In the genomic region with DNA sequence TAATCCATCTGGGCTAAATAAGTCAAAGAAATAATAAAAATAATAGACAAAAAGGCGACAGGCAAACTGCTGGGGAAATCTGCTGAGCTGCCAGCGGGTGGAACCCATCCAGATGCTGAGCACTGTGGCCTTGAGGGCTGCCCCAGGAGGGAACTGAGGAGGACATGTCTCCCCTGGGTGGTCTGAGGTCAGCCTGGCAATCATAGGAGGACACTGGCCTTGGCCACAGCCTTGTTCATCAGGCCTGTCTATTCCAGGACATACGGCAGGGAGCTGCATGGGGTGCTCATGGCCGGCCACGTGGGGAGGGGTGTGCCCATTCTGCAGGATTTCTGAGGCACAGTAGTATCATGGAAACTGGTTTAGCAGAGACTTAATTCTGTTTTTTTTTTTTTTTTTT, we compare ENCODE assay signal across 15 cellular contexts. TPM values are rescaled to one million over a fixed set of nuclear protein-coding genes. Genes with fewer than 3 reads are reported as not detected.
DNase-seq lines count a peak whose midpoint lies in the region; ATAC-seq, FAIRE-seq and TF ChIP-seq lines count a peak whose summit lies in the region.
"Had no signal": no experiment of that assay in that cellular context is flagged by ENCODE, and none has a peak within 500 bp of the region (broad histone marks: within the 10 kb centered on the region; RNA-seq: fewer than 3 reads in every experiment).

No MANE protein-coding gene starts in this region.

- peaks cover 7% of the 10 kb centered on the region for H3K27me3 Mint-ChIP-seq in glutamatergic neuron (ENCODE audit: unreplicated experiment)

- FAIRE-seq in HepG2 (lab: Jason Lieb, UNC), result no peak
- FAIRE-seq: H1 had no signal

- H3K36me3 ChIP-seq in right lobe of liver (peaks cover 0 to 84% (median 21%) of the 10 kb centered on the region in 4 donors), HepG2 (replicated peaks in 1 of 2; ENCODE audit: control insufficient read depth in 1 of 2, insufficient read depth in 2 of 2, low read length in 2 of 2) (peaks cover 25 to 59% of the 10 kb centered on the region in 2 experiments), adrenal gland (replicated peaks in 1 of 2) (no peaks in the 10 kb centered on the region), lower lobe of right lung (no peaks in the 10 kb centered on the region)
- H3K36me3 ChIP-seq: BLaER1 treated with 17β-estradiol and CSF1 and Interleukin-3, amounts not matched to agents 10 nM and 100 nM had no signal

- no peak for TF ChIP-seq RAD21 in HepG2 (CRISPR knock-in tag; IDR thresholded peaks at IDR 0.05)

- TF ChIP-seq EP300 in HepG2 (IDR thresholded peaks at IDR 0.05; ENCODE audit: low read depth in 2 of 2, low read length in 2 of 2) (no peak), HepG2 (CRISPR knock-in tag; IDR thresholded peaks at IDR 0.05; ENCODE audit: borderline replicate concordance) (no peak)

- intact Hi-C loops in right lobe of liver (cut with DNase I), result no loop called here
- intact Hi-C loops in HepG2 (cut with micrococcal nuclease; ENCODE audit: unreplicated experiment), result no loop called here
- intact Hi-C loops in adrenal gland (cut with DNase I), result no loop called here
- intact Hi-C loops in sciatic nerve (cut with DNase I), result no loop called here
- intact Hi-C loops in lower lobe of right lung (cut with DNase I), result no loop called here

- BruUV-seq in HepG2 (replicated peaks; lab: Mats Ljungman, UMichigan), result no TSS peak

- no peak for TF ChIP-seq CTCF in right lobe of liver (IDR thresholded peaks at IDR 0.05)
- no peak for TF ChIP-seq CTCF in HepG2 (CRISPR knock-in tag; IDR thresholded peaks at IDR 0.05)
- TF ChIP-seq CTCF in adrenal gland (IDR thresholded peaks at IDR 0.05), result no peak
- no peak for TF ChIP-seq CTCF in glutamatergic neuron (IDR thresholded peaks at IDR 0.05; ENCODE audit: partially characterized antibody, unreplicated experiment)
- TF ChIP-seq CTCF in lower lobe of right lung (IDR thresholded peaks at IDR 0.05), result no peak

- no peaks in the 10 kb centered on the region for H3K79me2 ChIP-seq in HepG2 (ENCODE audit: insufficient read depth, low read length)

- H3K27ac Mint-ChIP-seq in glutamatergic neuron (ENCODE audit: unreplicated experiment), result no peak overlapping the region
- H3K27ac Mint-ChIP-seq: B cell; CD8-positive, alpha-beta T cell; H9 had no signal

- TF ChIP-seq POLR2A in right lobe of liver (IDR thresholded peaks at IDR 0.05) (no peak), HepG2 (IDR thresholded peaks at IDR 0.05; ENCODE audit: insufficient read depth in 1 of 2, low read depth in 2 of 2, low read length in 2 of 2) (no peak), adrenal gland (IDR thresholded peaks at IDR 0.05) (no peak)

- DNase-seq in right lobe of liver, result peak in 2 of 3 donors; percentile 29 to 32
- DNase-seq in HepG2 (ENCODE audit: low spot score), result no peak
- peak in 4 of 7 donors; percentile 23 to 48 (median 32) for DNase-seq in adrenal gland
- DNase-seq in sciatic nerve (ENCODE audit: low spot score), result peak; percentile 47
- DNase-seq in glutamatergic neuron, result no peak
- DNase-seq in lower lobe of right lung, result no peak
- DNase-seq: Calu3; CD8-positive, alpha-beta T cell; DMS79 treated with DMSO at 0.1 percent for 48 hours; GF-D8; H9 had no signal

- H3K27me3 ChIP-seq in right lobe of liver (no peaks in the 10 kb centered on the region), HepG2 (ENCODE audit: control insufficient read depth in 1 of 2, insufficient read depth in 2 of 2, low read length in 2 of 2) (no peaks in the 10 kb centered on the region), adrenal gland (no peaks in the 10 kb centered on the region), lower lobe of right lung (ENCODE audit: low read depth) (no peaks in the 10 kb centered on the region)
- H3K27me3 ChIP-seq: BLaER1 treated with 17β-estradiol and CSF1 and Interleukin-3, amounts not matched to agents 10 nM and 100 nM had no signal

- in situ Hi-C loops in HepG2 (cut with HindIII; ENCODE audit: extremely low pct_ligation_motif_present, low pct_unique_long_range_greater_than_20kb), result no loop called here

- H4K20me1 ChIP-seq in HepG2 (ENCODE audit: insufficient read depth, low read length), result no peaks in the 10 kb centered on the region
- H4K20me1 ChIP-seq: BLaER1 treated with 17β-estradiol and CSF1 and Interleukin-3, amounts not matched to agents 10 nM and 100 nM had no signal

- H3K4me3 Mint-ChIP-seq in glutamatergic neuron (ENCODE audit: unreplicated experiment), result no peak overlapping the region
- H3K4me3 Mint-ChIP-seq: B cell; CD8-positive, alpha-beta T cell; H9 had no signal

- H3K9me3 ChIP-seq in right lobe of liver (no peaks in the 10 kb centered on the region), HepG2 (ENCODE audit: low read length) (no peaks in the 10 kb centered on the region), adrenal gland (replicated peaks in 1 of 3) (no peaks in the 10 kb centered on the region), lower lobe of right lung (no peaks in the 10 kb centered on the region)
- H3K9me3 ChIP-seq: BLaER1 treated with 17β-estradiol and CSF1 and Interleukin-3, amounts not matched to agents 10 nM and 100 nM had no signal

- POLR2A ChIA-PET in HepG2 (lab: Yijun Ruan, JAX), result no interaction called here

- H3K36me3 Mint-ChIP-seq in glutamatergic neuron (ENCODE audit: unreplicated experiment), result no peaks in the 10 kb centered on the region
- H3K36me3 Mint-ChIP-seq: CD8-positive, alpha-beta T cell had no signal

- H3K4me2 ChIP-seq in HepG2 (ENCODE audit: low read depth, low read length), result no peak overlapping the region

- H3K4me3 ChIP-seq in right lobe of liver (no peak overlapping the region), HepG2 (replicated peaks in 1 of 3; ENCODE audit: insufficient read depth in 1 of 3, low read depth in 2 of 3, low read length in 3 of 3) (no peak overlapping the region), adrenal gland (no peak overlapping the region), lower lobe of right lung (no peak overlapping the region)
- H3K4me3 ChIP-seq: BLaER1 treated with 17β-estradiol and CSF1 and Interleukin-3, amounts not matched to agents 10 nM and 100 nM had no signal

- CTCF ChIA-PET in HepG2 (lab: Yijun Ruan, JAX; ENCODE audit: low intra/inter-chr PET ratio, low total read pairs), result no interaction called here

- peaks cover 5% of the 10 kb centered on the region for H3K4me1 Mint-ChIP-seq in glutamatergic neuron (ENCODE audit: low read depth, unreplicated experiment)

- peaks cover 0 to 11% (median 0%) of the 10 kb centered on the region in 4 donors for H3K4me1 ChIP-seq in right lobe of liver
- H3K4me1 ChIP-seq in HepG2 (ENCODE audit: insufficient read depth, low read length), result no peaks in the 10 kb centered on the region
- no peaks in the 10 kb centered on the region for H3K4me1 ChIP-seq in adrenal gland (replicated peaks in 1 of 2)
- H3K4me1 ChIP-seq in lower lobe of right lung, result no peaks in the 10 kb centered on the region

- no peak overlapping the region for H3K9ac ChIP-seq in HepG2 (ENCODE audit: insufficient read depth, low read depth, low read length)
- H3K9ac ChIP-seq: BLaER1 treated with 17β-estradiol and CSF1 and Interleukin-3, amounts not matched to agents 10 nM and 100 nM had no signal

- H3K27ac ChIP-seq in right lobe of liver (no peak overlapping the region), HepG2 (ENCODE audit: extremely low read length, insufficient read depth, low read length) (no peak overlapping the region), adrenal gland (no peak overlapping the region), lower lobe of right lung (no peak overlapping the region)
- H3K27ac ChIP-seq: BLaER1 treated with 17β-estradiol and CSF1 and Interleukin-3, amounts not matched to agents 10 nM and 100 nM had no signal

- H2AFZ ChIP-seq in HepG2 (ENCODE audit: low read length), result no peak overlapping the region

- ATAC-seq in right lobe of liver (no peak), HepG2 (no peak), sciatic nerve (no peak), lower lobe of right lung (no peak), HG03025 (IDR thresholded peaks at IDR 0.05; ENCODE audit: low FRiP score, unreplicated experiment) (no peak)
- ATAC-seq: CD8-positive, alpha-beta T cell had no signal

- 100% methylated on average over 2 of the region's 5 CpGs for WGBS in right lobe of liver (ENCODE audit: insufficient coverage, low coverage, low lambda C conversion rate, missing lambda C conversion rate)
- WGBS in HepG2 (ENCODE audit: low lambda C conversion rate), result 91% methylated on average over 5 of the region's 5 CpGs
- WGBS in adrenal gland, 4 donors, result 41 to 69% (median 52%) methylated on average over 5 of the region's 5 CpGs

- H3K9me3 Mint-ChIP-seq in glutamatergic neuron (ENCODE audit: unreplicated experiment), result no peaks in the 10 kb centered on the region
- H3K9me3 Mint-ChIP-seq: CD8-positive, alpha-beta T cell; H9 had no signal

RNA-seq across cellular contexts. Expression of gene SNRPA1, which starts 21.5 kb away (rescaled TPM):
- 10 to 100 TPM; 17.7 to 28.6 (median 24.1) TPM for total RNA-seq in right lobe of liver
- total RNA-seq in HepG2 (2016; rRNA removed; fragmentation: Illumina TruSeq; extraction: Trizol), result 41.2 and 72.5 TPM in 2 replicates
- 21.5 and 21.7 TPM in 2 replicates for total RNA-seq in HepG2 (2016; cell fraction: cytosol; rRNA removed; fragmentation: Illumina TruSeq; extraction: Trizol; ENCODE audit: low read depth)
- 44.9 and 72.9 TPM in 2 replicates for total RNA-seq in HepG2 (2016; cell fraction: insoluble cytoplasmic fraction; rRNA removed; fragmentation: Illumina TruSeq; extraction: Trizol)
- total RNA-seq in HepG2 (2016; cell fraction: membrane; rRNA removed; fragmentation: Illumina TruSeq; extraction: Trizol), result 29.4 and 29.6 TPM in 2 replicates
- total RNA-seq in HepG2 (2016; cell fraction: nucleus; rRNA removed; fragmentation: Illumina TruSeq; extraction: Trizol), result 43.1 and 47.7 TPM in 2 replicates
- polyA plus RNA-seq in HepG2 (2011; rRNA removed), result 80.0 and 108 TPM in 2 replicates
- polyA plus RNA-seq in HepG2 (2011; cell fraction: cytosol; rRNA removed), result 70.8 and 71.1 TPM in 2 replicates
- 95.5 and 97.7 TPM in 2 replicates for polyA plus RNA-seq in HepG2 (2011; cell fraction: nucleus; rRNA removed)
- polyA plus RNA-seq in HepG2 (2012), result 77.4 and 94.8 TPM in 2 replicates
- polyA plus RNA-seq in HepG2 (2016; cell fraction: cytosol; fragmentation: Illumina TruSeq; extraction: Trizol; ENCODE audit: low read depth), result 43.0 and 50.4 TPM in 2 replicates
- 177 and 178 TPM in 2 replicates for polyA plus RNA-seq in HepG2 (2016; cell fraction: insoluble cytoplasmic fraction; fragmentation: Illumina TruSeq; extraction: Trizol; ENCODE audit: low read depth)
- 42.8 and 43.9 TPM in 2 replicates for polyA plus RNA-seq in HepG2 (2016; cell fraction: membrane; fragmentation: Illumina TruSeq; extraction: Trizol; ENCODE audit: low read depth)
- polyA plus RNA-seq in HepG2 (2016; cell fraction: nucleus; fragmentation: Illumina TruSeq; extraction: Trizol; ENCODE audit: insufficient read depth, low read depth), result 92.5 and 99.3 TPM in 2 replicates
- polyA minus RNA-seq in HepG2 (2011; rRNA and poly(A)+ RNA removed; ENCODE audit: low replicate concordance), result 12.8 and 30.9 TPM in 2 replicates
- polyA minus RNA-seq in HepG2 (2011; cell fraction: cytosol; rRNA and poly(A)+ RNA removed), result 23.8 and 31.7 TPM in 2 replicates
- 50.7 and 51.6 TPM in 2 replicates for polyA minus RNA-seq in HepG2 (2011; cell fraction: nucleus; rRNA and poly(A)+ RNA removed)
- total RNA-seq in adrenal gland, result 10 to 100 TPM; 16.0 to 58.6 (median 27.1) TPM
- 10 to 100 TPM; 29.3 to 65.0 (median 44.4) TPM for polyA plus RNA-seq in adrenal gland
- total RNA-seq in sciatic nerve, result 43.8 TPM
- total RNA-seq in glutamatergic neuron (ENCODE audit: unreplicated experiment), result 73.5 TPM
- 35.4 TPM for total RNA-seq in lower lobe of right lung

RNA-seq across cellular contexts. Expression of gene SELENOS, which starts 39.2 kb away (rescaled TPM):
- 10 to 100 TPM; 30.4 to 52.5 (median 39.6) TPM for total RNA-seq in right lobe of liver
- 31.6 and 63.0 TPM in 2 replicates for total RNA-seq in HepG2 (2016; rRNA removed; fragmentation: Illumina TruSeq; extraction: Trizol)
- 25.6 and 30.5 TPM in 2 replicates for total RNA-seq in HepG2 (2016; cell fraction: cytosol; rRNA removed; fragmentation: Illumina TruSeq; extraction: Trizol; ENCODE audit: low read depth)
- total RNA-seq in HepG2 (2016; cell fraction: insoluble cytoplasmic fraction; rRNA removed; fragmentation: Illumina TruSeq; extraction: Trizol), result 31.1 and 66.3 TPM in 2 replicates
- 32.0 and 35.3 TPM in 2 replicates for total RNA-seq in HepG2 (2016; cell fraction: membrane; rRNA removed; fragmentation: Illumina TruSeq; extraction: Trizol)
- total RNA-seq in HepG2 (2016; cell fraction: nucleus; rRNA removed; fragmentation: Illumina TruSeq; extraction: Trizol), result 52.7 and 62.7 TPM in 2 replicates
- 56.6 and 66.1 TPM in 2 replicates for polyA plus RNA-seq in HepG2 (2011; rRNA removed)
- polyA plus RNA-seq in HepG2 (2011; cell fraction: cytosol; rRNA removed), result 58.8 and 79.4 TPM in 2 replicates
- 21.8 and 28.5 TPM in 2 replicates for polyA plus RNA-seq in HepG2 (2011; cell fraction: nucleus; rRNA removed)
- 38.2 and 44.5 TPM in 2 replicates for polyA plus RNA-seq in HepG2 (2012)
- polyA plus RNA-seq in HepG2 (2016; cell fraction: cytosol; fragmentation: Illumina TruSeq; extraction: Trizol; ENCODE audit: low read depth), result 19.0 and 26.3 TPM in 2 replicates
- polyA plus RNA-seq in HepG2 (2016; cell fraction: insoluble cytoplasmic fraction; fragmentation: Illumina TruSeq; extraction: Trizol; ENCODE audit: low read depth), result 29.3 and 32.0 TPM in 2 replicates
- polyA plus RNA-seq in HepG2 (2016; cell fraction: membrane; fragmentation: Illumina TruSeq; extraction: Trizol; ENCODE audit: low read depth), result 23.0 and 24.1 TPM in 2 replicates
- polyA plus RNA-seq in HepG2 (2016; cell fraction: nucleus; fragmentation: Illumina TruSeq; extraction: Trizol; ENCODE audit: insufficient read depth, low read depth), result 81.3 and 91.5 TPM in 2 replicates
- 31.0 and 35.1 TPM in 2 replicates for polyA minus RNA-seq in HepG2 (2011; rRNA and poly(A)+ RNA removed; ENCODE audit: low replicate concordance)
- 19.4 and 21.8 TPM in 2 replicates for polyA minus RNA-seq in HepG2 (2011; cell fraction: cytosol; rRNA and poly(A)+ RNA removed)
- polyA minus RNA-seq in HepG2 (2011; cell fraction: nucleus; rRNA and poly(A)+ RNA removed), result 64.9 and 77.1 TPM in 2 replicates
- total RNA-seq in adrenal gland, result 100 to 1,000 TPM in 1 of 8 donors, 10 to 100 TPM in 7; 47.7 to 165 (median 81.6) TPM
- polyA plus RNA-seq in adrenal gland, result 100 to 1,000 TPM in 1 of 3 donors, 10 to 100 TPM in 2; 47.9 to 205 (median 68.8) TPM
- total RNA-seq in sciatic nerve, result 74.4 TPM
- total RNA-seq in glutamatergic neuron (ENCODE audit: unreplicated experiment), result 46.9 TPM
- 64.5 TPM for total RNA-seq in lower lobe of right lung

Comparison
In these comparisons a context has a peak if more than half of its experiments do, and no peak if none do; other contexts are left out.
1. DNase-seq: peak in right lobe of liver (2 of 3), adrenal gland (4 of 7) and sciatic nerve (single experiment); none in HepG2 (single experiment), glutamatergic neuron (single experiment) and lower lobe of right lung (single experiment).